ENCODE assay signal across 17 cellular contexts in the genomic region with DNA sequence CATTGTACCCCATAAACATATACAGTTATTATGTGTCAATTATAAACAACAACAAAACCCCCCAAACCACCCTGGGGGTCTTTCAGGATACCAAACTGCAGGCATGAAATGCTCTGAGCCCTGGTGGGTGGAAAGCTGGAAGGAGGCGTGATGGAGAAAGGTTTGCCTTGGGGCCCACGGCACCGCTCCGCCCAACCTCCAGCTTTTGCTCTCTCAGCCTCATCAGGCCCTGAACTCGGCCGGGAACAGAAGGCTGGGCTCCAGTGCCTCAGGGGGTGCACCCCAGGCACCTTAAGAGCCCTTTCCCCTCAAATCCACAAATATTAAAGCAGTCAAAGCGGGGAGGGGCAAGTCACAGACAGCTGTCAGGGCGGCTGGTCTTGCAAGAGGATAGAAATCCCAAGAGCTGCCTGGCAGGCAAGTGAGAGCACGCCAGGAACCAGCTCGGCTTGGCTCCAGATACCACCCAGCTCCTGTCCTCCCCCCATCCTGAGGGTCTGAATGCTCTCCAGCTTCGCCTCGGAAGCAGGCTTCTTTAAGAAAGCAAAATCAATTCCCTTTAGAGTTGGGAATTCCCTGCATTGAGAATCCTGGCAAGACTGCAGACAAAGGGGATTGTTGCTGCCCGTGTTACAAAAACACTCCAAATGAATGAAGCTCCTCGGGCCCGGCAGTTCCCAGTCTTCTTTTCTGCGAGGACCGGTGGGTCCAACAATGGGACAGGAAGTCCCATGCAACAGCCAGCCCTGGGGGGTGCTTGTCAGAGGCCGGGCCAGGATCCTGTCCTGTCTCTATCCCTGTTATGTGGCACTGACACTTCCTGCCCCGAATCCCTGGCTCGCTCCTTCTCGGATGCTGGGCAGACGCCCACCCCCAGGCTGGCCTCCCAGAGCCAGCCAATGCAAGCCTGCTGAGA.
A peak's percentile ranks its signal among the peaks of the same experiment; 100 is the strongest.
DNase-seq lines count a peak whose midpoint lies in the region; ATAC-seq, FAIRE-seq and TF ChIP-seq lines count a peak whose summit lies in the region.
"Had no signal": no experiment of that assay in that cellular context is flagged by ENCODE, and none has a peak within 500 bp of the region (broad histone marks: within the 10 kb centered on the region; RNA-seq: fewer than 3 reads in every experiment).

No MANE protein-coding gene starts in this region.

- ATAC-seq in HG02571 (IDR thresholded peaks at IDR 0.05; ENCODE audit: unreplicated experiment) (no peak), HG03025 (IDR thresholded peaks at IDR 0.05; ENCODE audit: low FRiP score, unreplicated experiment) (no peak)
- ATAC-seq: activated CD8-positive, alpha-beta T cell treated with anti-CD3 and anti-CD28 coated beads for 36 hours; sciatic nerve had no signal

- H2AFZ ChIP-seq in keratinocyte (ENCODE audit: control insufficient read depth, low read length): peak overlapping the region; percentile 7

- dilution Hi-C loops in keratinocyte (cut with MboI; ENCODE audit: extremely low pct_ligation_motif_present, low sequenced_read_pairs): no loop called here

- H3K4me3 ChIP-seq in bronchial epithelial cell (ENCODE audit: low read depth, low read length): no peak overlapping the region
- no peak overlapping the region for H3K4me3 ChIP-seq in keratinocyte (ENCODE audit: control insufficient read depth in 2 of 3, extremely low read depth in 1 of 3, insufficient read depth in 2 of 3, low read depth in 1 of 3, low read length in 3 of 3)

- H3K79me2 ChIP-seq in keratinocyte (ENCODE audit: control insufficient read depth, insufficient read depth, low read length): no peaks in the 10 kb centered on the region

- H3K4me2 ChIP-seq in keratinocyte (ENCODE audit: control insufficient read depth, extremely low read depth, insufficient read depth, low read depth, low read length): peak overlapping the region; percentile 30

- TF ChIP-seq CTCF in bronchial epithelial cell (IDR thresholded peaks at IDR 0.05; ENCODE audit: insufficient read depth, low read length, severe bottlenecking) (no peak), keratinocyte (optimal IDR thresholded peaks at IDR 0.05 in 1 of 3, IDR thresholded peaks at IDR 0.05 in 1 of 3, conservative IDR thresholded peaks at IDR 0.05 in 1 of 3; ENCODE audit: extremely low read depth in 1 of 3, insufficient read depth in 2 of 3, low read length in 3 of 3) (no peak)

- no peaks in the 10 kb centered on the region for H3K36me3 ChIP-seq in bronchial epithelial cell (ENCODE audit: control insufficient read depth, insufficient read depth, low read length)
- H3K36me3 ChIP-seq in keratinocyte (ENCODE audit: control insufficient read depth in 2 of 2, extremely low read depth in 1 of 2, insufficient read depth in 2 of 2, low read length in 2 of 2): no peaks in the 10 kb centered on the region

- peaks cover 12% of the 10 kb centered on the region for H3K4me1 ChIP-seq in keratinocyte (ENCODE audit: control insufficient read depth, extremely low read depth, insufficient read depth, low read length)

- peak; percentile 19 for DNase-seq in Ammon's horn (ENCODE audit: low spot score)
- DNase-seq in NCI-H1694 treated with DMSO at 0.1 percent for 48 hours (lab: John Stamatoyannopoulos, UW): peak; percentile 53
- DNase-seq in bronchial epithelial cell (ENCODE audit: low read depth): peak; percentile 43
- no peak for DNase-seq in keratinocyte (ENCODE audit: low read depth, low spot score)
- DNase-seq in NCI-H526 treated with DMSO at 0.1 percent for 48 hours (lab: John Stamatoyannopoulos, UW): no peak
- DNase-seq in OCI-M1 (lab: John Stamatoyannopoulos, UW): no peak
- DNase-seq: activated CD8-positive, alpha-beta T cell treated with anti-CD3 and anti-CD28 coated beads for 36 hours; CD4-positive, alpha-beta memory T cell; EL; GOT3; islet precursor cell; NCI-H2029; NCI-H774; stimulated activated CD4-positive, alpha-beta T cell treated with anti-CD3 and anti-CD28 coated beads, Interleukin-4, amount 100 ng/mL, for 1 hour had no signal

- no peak overlapping the region for H3K27ac ChIP-seq in keratinocyte (ENCODE audit: control insufficient read depth, insufficient read depth, low read length)

- H3K9me3 ChIP-seq in keratinocyte (ENCODE audit: control insufficient read depth, low read depth, low read length): no peaks in the 10 kb centered on the region

- no peaks in the 10 kb centered on the region for H4K20me1 ChIP-seq in keratinocyte (ENCODE audit: control insufficient read depth, extremely low read depth, insufficient read depth, low read length)

- H3K27me3 ChIP-seq in bronchial epithelial cell (ENCODE audit: control insufficient read depth, insufficient read depth, low read length) (no peaks in the 10 kb centered on the region), keratinocyte (ENCODE audit: control insufficient read depth, extremely low read depth, insufficient read depth, low read length) (no peaks in the 10 kb centered on the region)

- no peak overlapping the region for H3K9ac ChIP-seq in keratinocyte (ENCODE audit: control insufficient read depth, extremely low read depth, insufficient read depth, low read length)

- FAIRE-seq in bronchial epithelial cell (lab: Jason Lieb, UNC): no peak
- FAIRE-seq in keratinocyte (lab: Jason Lieb, UNC): peak; percentile 58

- no peaks in the 10 kb centered on the region for H3K9me1 ChIP-seq in keratinocyte (ENCODE audit: control insufficient read depth, extremely low read depth, insufficient read depth, low read length)

Comparison
In these comparisons a context has a peak if more than half of its experiments do, and no peak if none do; other contexts are left out.
1. DNase-seq: peak in Ammon's horn (single experiment), NCI-H1694 treated with DMSO at 0.1 percent for 48 hours (single experiment) and bronchial epithelial cell (single experiment); none in keratinocyte (single experiment), NCI-H526 treated with DMSO at 0.1 percent for 48 hours (single experiment) and OCI-M1 (single experiment).